1 cellular context compared by ENCODE assay signal in genomic region chr7:26864309-26865093, GRCh38.
TF ChIP-seq lines count a peak whose summit lies in the region.

Gene SKAP2, minus strand, starts transcription at chr7:26864590. Its CDS starts 161 bp downstream, at chr7:26864429.

TF ChIP-seq in H1, 55 proteins besides CTCF, POLR2A, EP300 and RAD21:
- TF ChIP-seq TEAD4 (IDR thresholded peaks at IDR 0.05; ENCODE audit: low read depth, low read length) = 0 out of 2 replicates have a peak, but pooled peaks have one; percentile 10
- TF ChIP-seq CTBP2 (IDR thresholded peaks at IDR 0.05; ENCODE audit: borderline replicate concordance, insufficient read depth, insufficient read length, low read length) = no peak
- peak; percentile 89 for TF ChIP-seq TAF1 (IDR thresholded peaks at IDR 0.05; ENCODE audit: low read depth, low read length)
- no peak for TF ChIP-seq CEBPB (IDR thresholded peaks at IDR 0.05; ENCODE audit: low read depth, low read length)
- no peak for TF ChIP-seq SP2 (IDR thresholded peaks at IDR 0.05; ENCODE audit: low read length)
- TF ChIP-seq NRF1 (IDR thresholded peaks at IDR 0.05; ENCODE audit: low read depth, low read length) = peak; percentile 35
- peak; percentile 75 for TF ChIP-seq ASH2L (IDR thresholded peaks at IDR 0.05; ENCODE audit: low read length)
- TF ChIP-seq E2F6 (IDR thresholded peaks at IDR 0.05) = peak; percentile 94
- TF ChIP-seq YY1 (IDR thresholded peaks at IDR 0.05; ENCODE audit: low read depth, low read length) = peak; percentile 94
- peak in 1 of 2 experiments; percentile 66; a peak in 2 of 4 replicates for TF ChIP-seq HDAC2 (IDR thresholded peaks at IDR 0.05; ENCODE audit: borderline replicate concordance in 1 of 2, low read depth in 2 of 2, low read length in 2 of 2)
- TF ChIP-seq TAF7 (optimal IDR thresholded peaks at IDR 0.05; ENCODE audit: borderline replicate concordance, low read depth, low read length) = peak; percentile 10
- no peak; the same call in 1 of the 2 replicates for TF ChIP-seq RFX5 (IDR thresholded peaks at IDR 0.05; ENCODE audit: borderline replicate concordance, low read depth, low read length)
- 0 out of 2 replicates have a peak, but pooled peaks have one; percentile 7 for TF ChIP-seq TCF12 (IDR thresholded peaks at IDR 0.05; ENCODE audit: low read depth, low read length)
- TF ChIP-seq RNF2 (IDR thresholded peaks at IDR 0.05; ENCODE audit: borderline replicate concordance, low read depth, low read length, missing control alignments, poor library complexity, severe bottlenecking) = peak; percentile 50
- TF ChIP-seq GABPA (IDR thresholded peaks at IDR 0.05; ENCODE audit: borderline replicate concordance, insufficient read depth, low read length) = no peak
- peak; percentile 57; the same call in 1 of the 2 replicates for TF ChIP-seq ATF2 (IDR thresholded peaks at IDR 0.05; ENCODE audit: low read length)
- TF ChIP-seq ATF3 (IDR thresholded peaks at IDR 0.05; ENCODE audit: insufficient read depth, low read depth, low read length) = peak; percentile 94
- peak; percentile 98 for TF ChIP-seq USF2 (IDR thresholded peaks at IDR 0.05; ENCODE audit: low read length)
- TF ChIP-seq MAX (IDR thresholded peaks at IDR 0.05) = peak; percentile 78
- TF ChIP-seq EZH2 (IDR thresholded peaks at IDR 0.05; ENCODE audit: low read depth, low read length, severe bottlenecking) = peak; percentile 64
- peak; percentile 42; the same call in 1 of the 2 replicates for TF ChIP-seq SUZ12 (IDR thresholded peaks at IDR 0.05; ENCODE audit: low read length)
- TF ChIP-seq CREB1 (IDR thresholded peaks at IDR 0.05) = peak; percentile 92
- TF ChIP-seq TBP (IDR thresholded peaks at IDR 0.05; ENCODE audit: low read depth, low read length) = peak; percentile 68
- TF ChIP-seq POLR2AphosphoS5 (IDR thresholded peaks at IDR 0.05; ENCODE audit: low read depth, low read length) = peak; percentile 90
- TF ChIP-seq JUND (IDR thresholded peaks at IDR 0.05; ENCODE audit: low read length) = 0 out of 2 replicates have a peak, but pooled peaks have one; percentile 22
- 0 out of 2 replicates have a peak, but pooled peaks have one; percentile 21 for TF ChIP-seq EGR1 (IDR thresholded peaks at IDR 0.05; ENCODE audit: borderline replicate concordance, low read depth, low read length)
- peak; percentile 64 for TF ChIP-seq BACH1 (IDR thresholded peaks at IDR 0.05; ENCODE audit: low read length)
- TF ChIP-seq PHF8 (conservative IDR thresholded peaks at IDR 0.05; ENCODE audit: low read depth, low read length) = peak; percentile 80
- peak; percentile 97 for TF ChIP-seq SP4 (IDR thresholded peaks at IDR 0.05; ENCODE audit: low read length)
- peak; percentile 74; the same call in 1 of the 2 replicates for TF ChIP-seq SP1 (IDR thresholded peaks at IDR 0.05; ENCODE audit: low read depth, low read length)
- peak; percentile 76 for TF ChIP-seq KDM4A (IDR thresholded peaks at IDR 0.05; ENCODE audit: low read depth, low read length, severe bottlenecking)
- no peak for TF ChIP-seq RXRA (IDR thresholded peaks at IDR 0.05; ENCODE audit: insufficient read depth, low read depth, low read length)
- no peak for TF ChIP-seq SIX5 (IDR thresholded peaks at IDR 0.05; ENCODE audit: low read depth, low read length)
